In genomic region chr2:106020821-106021316, GRCh38 we compare ENCODE assay signal across 13 cellular contexts.
A peak's percentile ranks its signal among the peaks of the same experiment; 100 is the strongest.
DNase-seq lines count a peak whose midpoint lies in the region; ATAC-seq and TF ChIP-seq lines count a peak whose summit lies in the region.
"Had no signal": no experiment of that assay in that cellular context is flagged by ENCODE, and none has a peak within 500 bp of the region (broad histone marks: within the 10 kb centered on the region; RNA-seq: fewer than 3 reads in every experiment).

No MANE protein-coding gene starts in this region.

- no peak overlapping the region for H3K4me3 ChIP-seq in fibroblast of the aortic adventitia (ENCODE audit: low read depth, low read length)
- H3K4me3 ChIP-seq in sigmoid colon = no peak overlapping the region
- H3K4me3 ChIP-seq: body of pancreas, smooth muscle cell had no signal

- H3K27ac ChIP-seq in sigmoid colon = peak overlapping the region; percentile 20 to 78 (median 64)
- H3K27ac ChIP-seq: body of pancreas, VCaP had no signal

- no peak for TF ChIP-seq CTCF in fibroblast of the aortic adventitia (IDR thresholded peaks at IDR 0.05; ENCODE audit: insufficient read depth, low read length)
- TF ChIP-seq CTCF in sigmoid colon (IDR thresholded peaks at IDR 0.05) = no peak

- intact Hi-C loops in sigmoid colon (cut with DNase I) = loop anchor here (10.0 kb wide), 1 partner anchor 86 kb away; no protein-coding TSS in a partner anchor

- H3K27me3 ChIP-seq in sigmoid colon = no peaks in the 10 kb centered on the region
- H3K27me3 ChIP-seq: body of pancreas had no signal

- TF ChIP-seq EP300 in Ishikawa (IDR thresholded peaks at IDR 0.05; ENCODE audit: borderline replicate concordance) (peak; percentile 11; the same call in 1 of the 2 replicates), sigmoid colon (IDR thresholded peaks at IDR 0.05) (no peak)

- WGBS in sigmoid colon, 2 donors = 42 to 48% methylated on average over 7 of the region's 7 CpGs

- TF ChIP-seq RAD21 in Ishikawa (IDR thresholded peaks at IDR 0.05; ENCODE audit: low read depth) = no peak

- H3K9me3 ChIP-seq in sigmoid colon = no peaks in the 10 kb centered on the region
- H3K9me3 ChIP-seq: body of pancreas had no signal

- TF ChIP-seq POLR2A in sigmoid colon (IDR thresholded peaks at IDR 0.05) = no peak

- H3K36me3 ChIP-seq in sigmoid colon = no peaks in the 10 kb centered on the region

- H3K4me1 ChIP-seq in sigmoid colon = peaks cover 0 to 30% (median 24%) of the 10 kb centered on the region in 4 donors

- peak; percentile 84 for DNase-seq in NCI-H2227 treated with DMSO at 0.1 percent for 48 hours (lab: John Stamatoyannopoulos, UW)
- DNase-seq in fibroblast of the aortic adventitia (ENCODE audit: low read depth) = peak; percentile 17
- no peak for DNase-seq in sigmoid colon
- no peak for DNase-seq in occipital lobe (lab: John Stamatoyannopoulos, UW)
- DNase-seq in DMS53 (lab: John Stamatoyannopoulos, UW) = no peak
- DNase-seq in stimulated activated CD8-positive, alpha-beta memory T cell treated with anti-CD3 and anti-CD28 coated beads, Interleukin-4, amount 100 ng/mL, for 48 hours = no peak
- DNase-seq: activated T-cell treated with anti-CD3 and anti-CD28 coated beads, Interleukin-2, amount 50 U/mL, for 72 hours; CD4-positive, alpha-beta memory T cell had no signal

- no peak for ATAC-seq in GM21737 (IDR thresholded peaks at IDR 0.05; ENCODE audit: unreplicated experiment)
- ATAC-seq: activated T-cell treated with anti-CD3 and anti-CD28 coated beads, Interleukin-2, amount 50 U/mL, for 72 hours; body of pancreas had no signal

TF ChIP-seq in Ishikawa, 13 proteins besides CTCF, POLR2A, EP300 and RAD21:
- TF ChIP-seq CREB1 (IDR thresholded peaks at IDR 0.05; ENCODE audit: low read depth) = no peak
- TF ChIP-seq TAF1 (IDR thresholded peaks at IDR 0.05; ENCODE audit: low read depth) = no peak
- no peak for TF ChIP-seq MAX (IDR thresholded peaks at IDR 0.05)
- no peak for TF ChIP-seq NFIC (IDR thresholded peaks at IDR 0.05)
- TF ChIP-seq CEBPB (IDR thresholded peaks at IDR 0.05) = no peak
- no peak for TF ChIP-seq TCF12 (IDR thresholded peaks at IDR 0.05; ENCODE audit: low read depth)
- TF ChIP-seq FOXM1 (IDR thresholded peaks at IDR 0.05; ENCODE audit: borderline replicate concordance, low read depth) = no peak
- no peak for TF ChIP-seq REST (IDR thresholded peaks at IDR 0.05; ENCODE audit: low read depth)
- no peak for TF ChIP-seq EGR1 (IDR thresholded peaks at IDR 0.05)
- TF ChIP-seq YY1 (IDR thresholded peaks at IDR 0.05; ENCODE audit: low read depth) = no peak
- no peak for TF ChIP-seq ZBTB7A (IDR thresholded peaks at IDR 0.05; ENCODE audit: low read depth)
- no peak for TF ChIP-seq USF1 (IDR thresholded peaks at IDR 0.05)
- TF ChIP-seq TEAD4 (IDR thresholded peaks at IDR 0.05) = no peak

Comparison
In these comparisons a context has a peak if more than half of its experiments do, and no peak if none do; other contexts are left out.
1. DNase-seq: peak in NCI-H2227 treated with DMSO at 0.1 percent for 48 hours (single experiment) and fibroblast of the aortic adventitia (single experiment); none in sigmoid colon (single experiment), occipital lobe (single experiment), DMS53 (single experiment) and stimulated activated CD8-positive, alpha-beta memory T cell treated with anti-CD3 and anti-CD28 coated beads, Interleukin-4, amount 100 ng/mL, for 48 hours (single experiment).